In the genomic region with DNA sequence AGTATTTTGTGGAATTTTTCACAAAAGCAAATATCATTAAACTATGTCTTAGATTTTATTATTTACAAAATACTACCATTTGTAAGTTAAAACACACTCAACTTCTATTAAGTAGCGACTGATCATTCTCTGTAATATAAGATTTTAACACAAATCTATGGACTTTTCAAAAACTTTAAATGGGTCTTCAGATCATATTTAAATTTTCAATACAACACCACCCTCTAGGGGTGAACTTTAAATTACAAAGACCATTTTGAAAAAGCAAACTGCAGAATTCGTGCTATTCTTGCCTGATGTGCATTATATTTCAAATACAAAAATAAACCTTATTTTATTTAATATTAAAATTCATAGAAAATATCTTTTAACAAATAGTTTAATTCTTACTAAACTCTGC, we compare ENCODE assay signal across 9 cellular contexts. TPM values are rescaled to one million over a fixed set of nuclear protein-coding genes. Genes with fewer than 3 reads are reported as not detected.
DNase-seq lines count a peak whose midpoint lies in the region; TF ChIP-seq lines count a peak whose summit lies in the region.
"Had no signal": no experiment of that assay in that cellular context is flagged by ENCODE, and none has a peak within 500 bp of the region (broad histone marks: within the 10 kb centered on the region; RNA-seq: fewer than 3 reads in every experiment).

No MANE protein-coding gene starts in this region.

- DNase-seq in AG10803 (ENCODE audit: low read depth) (peak; percentile 43), ascending aorta (ENCODE audit: low spot score in 2 of 2) (no peak), OCI-M2 (lab: John Stamatoyannopoulos, UW; ENCODE audit: unreplicated experiment) (no peak), DMS79 (lab: John Stamatoyannopoulos, UW) (no peak), NCI-H1436 treated with DMSO at 0.1 percent for 48 hours (lab: John Stamatoyannopoulos, UW) (no peak)
- DNase-seq in Jurkat, Clone E6-1 (ENCODE audit: low read depth, low spot score): peak; percentile 40
- no peak for DNase-seq in activated naive CD4-positive, alpha-beta T cell treated with anti-CD3 and anti-CD28 coated beads, Interleukin-2, amount 10 ng/mL, durations not matched to agents 7 days and 5 days

- H3K27ac Mint-ChIP-seq in activated naive CD4-positive, alpha-beta T cell treated with anti-CD3 and anti-CD28 coated beads, Interleukin-2, amount 10 ng/mL, durations not matched to agents 7 days and 5 days: no peak overlapping the region
- H3K27ac Mint-ChIP-seq: activated naive CD8-positive, alpha-beta T cell had no signal

- intact Hi-C loops in ascending aorta (cut with DNase I): loop anchor here (1.0 to 5.0 kb wide), 2 partner anchors 150 to 272 kb away; no protein-coding TSS in a partner anchor

- TF ChIP-seq CTCF in AG10803 (conservative IDR thresholded peaks at IDR 0.05; ENCODE audit: low read length) (peak; percentile 50), ascending aorta (IDR thresholded peaks at IDR 0.05) (peak; percentile 29 to 56 (median 40)), liver (IDR thresholded peaks at IDR 0.05; ENCODE audit: low read depth, low read length, missing input control) (peak; percentile 55)

- 24% methylated on average over 2 of the region's 2 CpGs for WGBS in liver

- no peaks in the 10 kb centered on the region for H3K27me3 ChIP-seq in ascending aorta
- no peaks in the 10 kb centered on the region for H3K27me3 ChIP-seq in liver (ENCODE audit: control insufficient read depth in 4 of 4, insufficient read depth in 4 of 4, low read length in 3 of 4)

- CTCF ChIA-PET in activated naive CD4-positive, alpha-beta T cell treated with anti-CD3 and anti-CD28 coated beads, Interleukin-2, amount 10 ng/mL, durations not matched to agents 7 days and 5 days (lab: Charles Lee): interaction anchor here (0.7 to 5.4 kb wide), 15 partner anchors 20 to 694 kb away, joined by 3 to 61 read pairs (median 5); no protein-coding TSS in a partner anchor

- H3K4me1 ChIP-seq in ascending aorta (peaks cover 0 to 5% of the 10 kb centered on the region in 2 donors), liver (ENCODE audit: control insufficient read depth in 4 of 4, insufficient read depth in 4 of 4, low read length in 3 of 4) (no peaks in the 10 kb centered on the region)

- H3K36me3 Mint-ChIP-seq in activated naive CD4-positive, alpha-beta T cell treated with anti-CD3 and anti-CD28 coated beads, Interleukin-2, amount 10 ng/mL, durations not matched to agents 7 days and 5 days: no peaks in the 10 kb centered on the region
- H3K36me3 Mint-ChIP-seq: activated naive CD8-positive, alpha-beta T cell had no signal

- H3K9ac ChIP-seq in liver (ENCODE audit: low read depth in 1 of 2, low read length in 2 of 2): no peak overlapping the region

- no peaks in the 10 kb centered on the region for H3K4me1 Mint-ChIP-seq in activated naive CD4-positive, alpha-beta T cell treated with anti-CD3 and anti-CD28 coated beads, Interleukin-2, amount 10 ng/mL, durations not matched to agents 7 days and 5 days

- TF ChIP-seq RAD21 in liver (IDR thresholded peaks at IDR 0.05): peak; percentile 72 to 75

- H3K9me3 ChIP-seq in ascending aorta (no peaks in the 10 kb centered on the region), liver (ENCODE audit: control insufficient read depth in 4 of 4, low read length in 3 of 4) (no peaks in the 10 kb centered on the region)

- no peak overlapping the region for H3K4me3 Mint-ChIP-seq in activated naive CD4-positive, alpha-beta T cell treated with anti-CD3 and anti-CD28 coated beads, Interleukin-2, amount 10 ng/mL, durations not matched to agents 7 days and 5 days
- H3K4me3 Mint-ChIP-seq: activated naive CD8-positive, alpha-beta T cell had no signal

- H3K4me3 ChIP-seq in AG10803 (ENCODE audit: low read length) (no peak overlapping the region), ascending aorta (no peak overlapping the region), liver (ENCODE audit: low read depth in 1 of 3, low read length in 3 of 3) (no peak overlapping the region)
- no peak overlapping the region for H3K4me3 ChIP-seq in Jurkat, Clone E6-1 (ENCODE audit: low read length)

- peaks cover 15% of the 10 kb centered on the region for H3K27me3 Mint-ChIP-seq in activated naive CD4-positive, alpha-beta T cell treated with anti-CD3 and anti-CD28 coated beads, Interleukin-2, amount 10 ng/mL, durations not matched to agents 7 days and 5 days
- H3K27me3 Mint-ChIP-seq: activated naive CD8-positive, alpha-beta T cell had no signal

- H3K9me3 Mint-ChIP-seq in activated naive CD4-positive, alpha-beta T cell treated with anti-CD3 and anti-CD28 coated beads, Interleukin-2, amount 10 ng/mL, durations not matched to agents 7 days and 5 days: no peaks in the 10 kb centered on the region

- H3K36me3 ChIP-seq in ascending aorta: no peaks in the 10 kb centered on the region
- H3K36me3 ChIP-seq in liver (ENCODE audit: control insufficient read depth in 4 of 4, insufficient read depth in 3 of 4, low read depth in 1 of 4, low read length in 3 of 4): no peaks in the 10 kb centered on the region

- H3K27ac ChIP-seq in ascending aorta (no peak overlapping the region), liver (ENCODE audit: low read depth in 1 of 2, low read length in 2 of 2) (no peak overlapping the region)

TF ChIP-seq in liver, 16 proteins besides CTCF, POLR2A, EP300 and RAD21:
- TF ChIP-seq, protein P1, sequence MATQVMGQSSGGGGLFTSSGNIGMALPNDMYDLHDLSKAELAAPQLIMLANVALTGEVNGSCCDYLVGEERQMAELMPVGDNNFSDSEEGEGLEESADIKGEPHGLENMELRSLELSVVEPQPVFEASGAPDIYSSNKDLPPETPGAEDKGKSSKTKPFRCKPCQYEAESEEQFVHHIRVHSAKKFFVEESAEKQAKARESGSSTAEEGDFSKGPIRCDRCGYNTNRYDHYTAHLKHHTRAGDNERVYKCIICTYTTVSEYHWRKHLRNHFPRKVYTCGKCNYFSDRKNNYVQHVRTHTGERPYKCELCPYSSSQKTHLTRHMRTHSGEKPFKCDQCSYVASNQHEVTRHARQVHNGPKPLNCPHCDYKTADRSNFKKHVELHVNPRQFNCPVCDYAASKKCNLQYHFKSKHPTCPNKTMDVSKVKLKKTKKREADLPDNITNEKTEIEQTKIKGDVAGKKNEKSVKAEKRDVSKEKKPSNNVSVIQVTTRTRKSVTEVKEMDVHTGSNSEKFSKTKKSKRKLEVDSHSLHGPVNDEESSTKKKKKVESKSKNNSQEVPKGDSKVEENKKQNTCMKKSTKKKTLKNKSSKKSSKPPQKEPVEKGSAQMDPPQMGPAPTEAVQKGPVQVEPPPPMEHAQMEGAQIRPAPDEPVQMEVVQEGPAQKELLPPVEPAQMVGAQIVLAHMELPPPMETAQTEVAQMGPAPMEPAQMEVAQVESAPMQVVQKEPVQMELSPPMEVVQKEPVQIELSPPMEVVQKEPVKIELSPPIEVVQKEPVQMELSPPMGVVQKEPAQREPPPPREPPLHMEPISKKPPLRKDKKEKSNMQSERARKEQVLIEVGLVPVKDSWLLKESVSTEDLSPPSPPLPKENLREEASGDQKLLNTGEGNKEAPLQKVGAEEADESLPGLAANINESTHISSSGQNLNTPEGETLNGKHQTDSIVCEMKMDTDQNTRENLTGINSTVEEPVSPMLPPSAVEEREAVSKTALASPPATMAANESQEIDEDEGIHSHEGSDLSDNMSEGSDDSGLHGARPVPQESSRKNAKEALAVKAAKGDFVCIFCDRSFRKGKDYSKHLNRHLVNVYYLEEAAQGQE (IDR thresholded peaks at IDR 0.05): no peak
- TF ChIP-seq JUND (IDR thresholded peaks at IDR 0.05): no peak
- no peak for TF ChIP-seq FOXA1 (IDR thresholded peaks at IDR 0.05)
- TF ChIP-seq RXRA (IDR thresholded peaks at IDR 0.05): no peak
- TF ChIP-seq, protein P2, sequence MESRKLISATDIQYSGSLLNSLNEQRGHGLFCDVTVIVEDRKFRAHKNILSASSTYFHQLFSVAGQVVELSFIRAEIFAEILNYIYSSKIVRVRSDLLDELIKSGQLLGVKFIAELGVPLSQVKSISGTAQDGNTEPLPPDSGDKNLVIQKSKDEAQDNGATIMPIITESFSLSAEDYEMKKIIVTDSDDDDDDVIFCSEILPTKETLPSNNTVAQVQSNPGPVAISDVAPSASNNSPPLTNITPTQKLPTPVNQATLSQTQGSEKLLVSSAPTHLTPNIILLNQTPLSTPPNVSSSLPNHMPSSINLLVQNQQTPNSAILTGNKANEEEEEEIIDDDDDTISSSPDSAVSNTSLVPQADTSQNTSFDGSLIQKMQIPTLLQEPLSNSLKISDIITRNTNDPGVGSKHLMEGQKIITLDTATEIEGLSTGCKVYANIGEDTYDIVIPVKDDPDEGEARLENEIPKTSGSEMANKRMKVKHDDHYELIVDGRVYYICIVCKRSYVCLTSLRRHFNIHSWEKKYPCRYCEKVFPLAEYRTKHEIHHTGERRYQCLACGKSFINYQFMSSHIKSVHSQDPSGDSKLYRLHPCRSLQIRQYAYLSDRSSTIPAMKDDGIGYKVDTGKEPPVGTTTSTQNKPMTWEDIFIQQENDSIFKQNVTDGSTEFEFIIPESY (IDR thresholded peaks at IDR 0.05): no peak
- no peak for TF ChIP-seq EGR1 (IDR thresholded peaks at IDR 0.05; ENCODE audit: low read depth in 2 of 2)
- no peak for TF ChIP-seq GABPA (IDR thresholded peaks at IDR 0.05 in 1 of 2, conservative IDR thresholded peaks at IDR 0.05 in 1 of 2)
- no peak for TF ChIP-seq NR2F2 (IDR thresholded peaks at IDR 0.05)
- no peak for TF ChIP-seq YY1 (IDR thresholded peaks at IDR 0.05)
- no peak for TF ChIP-seq MAX (IDR thresholded peaks at IDR 0.05)
- TF ChIP-seq FOXA2 (IDR thresholded peaks at IDR 0.05): no peak

RNA-seq across cellular contexts. Expression of gene VGLL4, which starts 8.2 kb away (rescaled TPM):
- 30.2 TPM for polyA plus RNA-seq in Jurkat, Clone E6-1 (2012; ENCODE audit: insufficient read depth, insufficient read length)
- total RNA-seq in ascending aorta: 146 TPM
- 10 to 100 TPM; 14.3 to 27.9 TPM for total RNA-seq in liver
- polyA plus RNA-seq in liver: 10 to 100 TPM in 1 of 2 donors, 1 to 10 TPM in 1; 7.2 to 11.7 TPM

Comparison
In these comparisons a context has a peak if more than half of its experiments do, and no peak if none do; other contexts are left out.
1. DNase-seq: peak in AG10803 (single experiment) and Jurkat, Clone E6-1 (single experiment); none in ascending aorta (0 of 2), activated naive CD4-positive, alpha-beta T cell treated with anti-CD3 and anti-CD28 coated beads, Interleukin-2, amount 10 ng/mL, durations not matched to agents 7 days and 5 days (single experiment), OCI-M2 (single experiment), DMS79 (single experiment) and NCI-H1436 treated with DMSO at 0.1 percent for 48 hours (single experiment).
2. Peak in every context shown above with its lines, with median percentiles within 50 percentile points of each other: CTCF ChIP-seq.